Comparison of ENCODE assay signal across 1 cellular context in genomic region chr17:20094777-20095176, GRCh38.
TF ChIP-seq lines count a peak whose summit lies in the region.

No MANE protein-coding gene starts in this region.

TF ChIP-seq in HEK293, 187 proteins besides CTCF, POLR2A, EP300 and RAD21 (continued from another document):
- no peak for TF ChIP-seq BCL6B (tag by site-specific recombination; IDR thresholded peaks at IDR 0.05)
TF ChIP-seq in HEK293: peak in this region for 3.
